Comparison of ENCODE assay signal across 8 cellular contexts in genomic region chr19:52269338-52270261, GRCh38. TPM values are rescaled to one million over a fixed set of nuclear protein-coding genes. Genes with fewer than 3 reads are reported as not detected.
A peak's percentile ranks its signal among the peaks of the same experiment; 100 is the strongest.
DNase-seq lines count a peak whose midpoint lies in the region; ATAC-seq and TF ChIP-seq lines count a peak whose summit lies in the region.

TSS of gene ZNF766 (plus strand) at chr19:52269587. CDS start at chr19:52269614, 27 bp downstream.

- peak within 1 kb of the TSS; percentile 99 for H3K4me3 ChIP-seq in BJ (ENCODE audit: low read depth, low read length)

- H3K36me3 ChIP-seq in BJ (ENCODE audit: control insufficient read depth, insufficient read depth, low read length), result peaks cover 6% of the 10 kb centered on the region

- CTCF ChIA-PET in BJ (lab: Yijun Ruan, JAX), result no interaction called here

- ATAC-seq in GM19351 (IDR thresholded peaks at IDR 0.05; ENCODE audit: unreplicated experiment) (peak; percentile 95), HG03521 (IDR thresholded peaks at IDR 0.05; ENCODE audit: unreplicated experiment) (peak; percentile 97), left lobe of liver (peak; percentile 99)

- no peak for TF ChIP-seq CTCF in BJ (IDR thresholded peaks at IDR 0.05; ENCODE audit: insufficient read depth, low read depth, low read length)

- POLR2A ChIA-PET in BJ (lab: Charles Lee), result no interaction called here

- H3K27me3 ChIP-seq in BJ (ENCODE audit: control insufficient read depth, insufficient read depth, low read length), result no peaks in the 10 kb centered on the region

- DNase-seq in BJ (ENCODE audit: low read depth) (peak; percentile 67), NCI-H748 (lab: John Stamatoyannopoulos, UW; ENCODE audit: unreplicated experiment) (peak; percentile 98), dedifferentiated amniotic fluid mesenchymal stem cell (ENCODE audit: extremely low spot score) (peak; percentile 92), left lobe of liver (ENCODE audit: low spot score) (peak; percentile 96)
- peak; percentile 97 for DNase-seq in activated CD4-positive, alpha-beta T cell treated with anti-CD3 and anti-CD28 coated beads, Interleukin-2, amount 50 U/mL, for 1 hour
- peak; percentile 96 for DNase-seq in stimulated activated CD4-positive, alpha-beta T cell treated with anti-CD3 and anti-CD28 coated beads, Interleukin-2, amount 100 ng/mL, for 4 hours (ENCODE audit: low read depth)

RNA-seq across cellular contexts. Expression of gene ZNF766, which starts in this region (rescaled TPM):
- 4.2 and 7.9 TPM in 2 replicates for polyA plus RNA-seq in BJ (2011; rRNA removed)
- 5.4 and 6.2 TPM in 2 replicates for polyA minus RNA-seq in BJ (2011; rRNA and poly(A)+ RNA removed)
- 5.5 TPM for total RNA-seq in left lobe of liver

Comparison
In these comparisons a context has a peak if more than half of its experiments do, and no peak if none do; other contexts are left out.
1. Peak in every context shown above with its lines: DNase-seq, ATAC-seq and H3K4me3 ChIP-seq.